ENCODE assay signal across 14 cellular contexts in the genomic region with DNA sequence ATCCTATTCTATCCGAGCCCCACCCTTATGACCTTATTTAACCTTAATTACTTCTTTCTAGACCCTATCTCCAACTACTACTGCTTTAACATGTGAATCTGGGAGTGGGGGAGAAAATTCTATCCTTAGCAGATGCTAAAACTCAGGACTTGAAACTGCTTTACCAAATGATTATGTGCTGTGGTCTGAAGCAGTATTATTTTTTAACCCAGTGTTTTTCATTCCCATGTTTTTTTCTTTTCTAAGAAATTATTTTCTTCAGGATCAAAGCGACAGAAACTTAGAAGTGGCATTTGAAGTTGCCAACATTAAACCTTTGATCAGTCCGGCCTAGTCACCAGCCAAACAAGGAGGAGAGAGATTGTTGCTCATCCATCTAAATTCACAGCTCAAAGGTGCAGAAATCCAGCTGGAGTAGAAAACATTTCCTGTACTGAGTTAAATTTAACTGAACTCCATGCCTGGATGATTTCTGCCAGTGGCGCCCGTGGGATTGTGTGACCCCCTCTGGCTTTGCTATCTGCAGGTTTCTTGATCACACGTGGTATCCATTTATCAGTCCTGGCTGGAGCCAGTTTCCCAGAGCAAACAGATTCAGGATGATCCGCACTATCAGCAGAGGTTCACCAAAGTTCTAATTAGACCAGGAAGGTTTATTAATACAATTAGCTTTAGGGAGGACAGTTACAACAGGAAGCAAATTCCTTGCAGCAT.
A peak's percentile ranks its signal among the peaks of the same experiment; 100 is the strongest.
DNase-seq lines count a peak whose midpoint lies in the region; ATAC-seq and TF ChIP-seq lines count a peak whose summit lies in the region.
"Had no signal": no experiment of that assay in that cellular context is flagged by ENCODE, and none has a peak within 500 bp of the region (broad histone marks: within the 10 kb centered on the region; RNA-seq: fewer than 3 reads in every experiment).

No MANE protein-coding gene starts in this region.

- H3K27ac ChIP-seq in GM23338 (ENCODE audit: low read depth), result no peak overlapping the region
- peak overlapping the region in 9 of 10 donors; percentile 2 to 85 (median 70) for H3K27ac ChIP-seq in heart right ventricle
- H3K27ac ChIP-seq: C4-2B, colonic mucosa had no signal

- no peaks in the 10 kb centered on the region for H3K79me2 ChIP-seq in GM23338 (replicated peaks; ENCODE audit: insufficient read depth)

- 0 out of 2 replicates have a peak, but pooled peaks cover 4% of the 10 kb centered on the region for H3K9me2 ChIP-seq in GM23338 (ENCODE audit: insufficient read depth)

- peak overlapping the region; percentile 66; the same call in 1 of the 2 replicates for H2AFZ ChIP-seq in GM23338

- H3K4me3 ChIP-seq in GM23338 (no peak overlapping the region), heart right ventricle (peak overlapping the region in 4 of 10 donors; percentile 6 to 25 (median 12))
- H3K4me3 ChIP-seq: colonic mucosa had no signal

- peaks cover 25% of the 10 kb centered on the region for H3K4me1 ChIP-seq in GM23338 (ENCODE audit: insufficient read depth)
- peaks cover 2 to 81% (median 34%) of the 10 kb centered on the region in 9 donors for H3K4me1 ChIP-seq in heart right ventricle
- H3K4me1 ChIP-seq: colonic mucosa had no signal

- H3K4me1 Mint-ChIP-seq in GM23338 (peaks cover 23% of the 10 kb centered on the region), osteocyte (ENCODE audit: unreplicated experiment) (peaks cover 16% of the 10 kb centered on the region)

- H3K4me3 Mint-ChIP-seq in GM23338 (no peak overlapping the region), osteocyte (ENCODE audit: unreplicated experiment) (no peak overlapping the region)
- H3K4me3 Mint-ChIP-seq: WTC11 had no signal

- peak overlapping the region; percentile 53 for H3K4me2 ChIP-seq in GM23338

- no peak; the same call in 2 of the 3 replicates for ATAC-seq in GM23338
- ATAC-seq in heart right ventricle, result peak in 6 of 8 donors; percentile 12 to 53 (median 34)
- ATAC-seq in HG02884 (IDR thresholded peaks at IDR 0.05; ENCODE audit: unreplicated experiment), result no peak
- ATAC-seq in sciatic nerve, result no peak

- H3K27me3 ChIP-seq in GM23338 (ENCODE audit: insufficient read depth), result no peaks in the 10 kb centered on the region
- no peaks in the 10 kb centered on the region for H3K27me3 ChIP-seq in heart right ventricle
- H3K27me3 ChIP-seq: colonic mucosa had no signal

- no peaks in the 10 kb centered on the region for H3F3A ChIP-seq in GM23338 (replicated peaks; ENCODE audit: low read depth)

- peak; percentile 2 for DNase-seq in GM23338 (ENCODE audit: low spot score)
- DNase-seq in NCI-H82 treated with DMSO at 0.1 percent for 48 hours (lab: John Stamatoyannopoulos, UW; ENCODE audit: unreplicated experiment), result peak; percentile 63
- DNase-seq in heart right ventricle, result peak; percentile 8 to 16
- no peak for DNase-seq in osteocyte (ENCODE audit: extremely low spot score, unreplicated experiment)
- DNase-seq in DMS79 (lab: John Stamatoyannopoulos, UW), result no peak
- no peak for DNase-seq in stimulated activated naive CD4-positive, alpha-beta T cell treated with Interleukin-2 at 50 U/mL for 16 hours (lab: John Stamatoyannopoulos, UW)
- DNase-seq in sciatic nerve (ENCODE audit: low spot score), result no peak
- DNase-seq: KG1; stimulated activated naive CD4-positive, alpha-beta T cell had no signal

- H3K9me3 Mint-ChIP-seq in GM23338 (no peaks in the 10 kb centered on the region), osteocyte (ENCODE audit: unreplicated experiment) (no peaks in the 10 kb centered on the region)
- H3K9me3 Mint-ChIP-seq: WTC11 had no signal

- H4K20me1 ChIP-seq in GM23338 (replicated peaks; ENCODE audit: insufficient read depth), result peaks cover 4% of the 10 kb centered on the region

- H3K9me3 ChIP-seq in heart right ventricle, result no peaks in the 10 kb centered on the region
- H3K9me3 ChIP-seq: colonic mucosa had no signal

- 24 to 32% methylated on average over 7 of the region's 7 CpGs for WGBS in heart right ventricle, 2 donors

- no peaks in the 10 kb centered on the region for H3K27me3 Mint-ChIP-seq in GM23338 (ENCODE audit: insufficient read depth, low read depth, poor library complexity)
- H3K27me3 Mint-ChIP-seq in osteocyte (ENCODE audit: unreplicated experiment), result no peaks in the 10 kb centered on the region
- H3K27me3 Mint-ChIP-seq: progenitor cell of endocrine pancreas had no signal

- H3K27ac Mint-ChIP-seq in GM23338 (peak overlapping the region; percentile 64; the same call in 1 of the 2 replicates), osteocyte (ENCODE audit: unreplicated experiment) (peak overlapping the region; percentile 18)
- H3K27ac Mint-ChIP-seq: progenitor cell of endocrine pancreas, WTC11 had no signal

- intact Hi-C loops in heart right ventricle (cut with DNase I) (loop anchor here in 1 of 10 donors (5.0 kb wide), 1 partner anchor 40 kb away; no protein-coding TSS in a partner anchor), sciatic nerve (cut with DNase I) (no loop called here)

- TF ChIP-seq CTCF in GM23338 (conservative IDR thresholded peaks at IDR 0.05; ENCODE audit: low read depth in 2 of 2), result no peak
- no peak for TF ChIP-seq CTCF in heart right ventricle (IDR thresholded peaks at IDR 0.05)
- no peak for TF ChIP-seq CTCF in osteocyte (IDR thresholded peaks at IDR 0.05)

- H3K36me3 Mint-ChIP-seq in GM23338 (ENCODE audit: low read depth), result no peaks in the 10 kb centered on the region
- no peaks in the 10 kb centered on the region for H3K36me3 Mint-ChIP-seq in osteocyte (ENCODE audit: unreplicated experiment)
- H3K36me3 Mint-ChIP-seq: WTC11 had no signal

- H3K36me3 ChIP-seq in GM23338 (ENCODE audit: insufficient read depth) (no peaks in the 10 kb centered on the region), heart right ventricle (no peaks in the 10 kb centered on the region)
- H3K36me3 ChIP-seq: colonic mucosa had no signal

TF ChIP-seq in GM23338, 12 proteins besides CTCF, POLR2A, EP300 and RAD21 (continues in another document):
- no peak for TF ChIP-seq POLR2AphosphoS5 (IDR thresholded peaks at IDR 0.05; ENCODE audit: low read depth)
- no peak for TF ChIP-seq NANOG (IDR thresholded peaks at IDR 0.05; ENCODE audit: borderline replicate concordance)
- TF ChIP-seq, protein P1, sequence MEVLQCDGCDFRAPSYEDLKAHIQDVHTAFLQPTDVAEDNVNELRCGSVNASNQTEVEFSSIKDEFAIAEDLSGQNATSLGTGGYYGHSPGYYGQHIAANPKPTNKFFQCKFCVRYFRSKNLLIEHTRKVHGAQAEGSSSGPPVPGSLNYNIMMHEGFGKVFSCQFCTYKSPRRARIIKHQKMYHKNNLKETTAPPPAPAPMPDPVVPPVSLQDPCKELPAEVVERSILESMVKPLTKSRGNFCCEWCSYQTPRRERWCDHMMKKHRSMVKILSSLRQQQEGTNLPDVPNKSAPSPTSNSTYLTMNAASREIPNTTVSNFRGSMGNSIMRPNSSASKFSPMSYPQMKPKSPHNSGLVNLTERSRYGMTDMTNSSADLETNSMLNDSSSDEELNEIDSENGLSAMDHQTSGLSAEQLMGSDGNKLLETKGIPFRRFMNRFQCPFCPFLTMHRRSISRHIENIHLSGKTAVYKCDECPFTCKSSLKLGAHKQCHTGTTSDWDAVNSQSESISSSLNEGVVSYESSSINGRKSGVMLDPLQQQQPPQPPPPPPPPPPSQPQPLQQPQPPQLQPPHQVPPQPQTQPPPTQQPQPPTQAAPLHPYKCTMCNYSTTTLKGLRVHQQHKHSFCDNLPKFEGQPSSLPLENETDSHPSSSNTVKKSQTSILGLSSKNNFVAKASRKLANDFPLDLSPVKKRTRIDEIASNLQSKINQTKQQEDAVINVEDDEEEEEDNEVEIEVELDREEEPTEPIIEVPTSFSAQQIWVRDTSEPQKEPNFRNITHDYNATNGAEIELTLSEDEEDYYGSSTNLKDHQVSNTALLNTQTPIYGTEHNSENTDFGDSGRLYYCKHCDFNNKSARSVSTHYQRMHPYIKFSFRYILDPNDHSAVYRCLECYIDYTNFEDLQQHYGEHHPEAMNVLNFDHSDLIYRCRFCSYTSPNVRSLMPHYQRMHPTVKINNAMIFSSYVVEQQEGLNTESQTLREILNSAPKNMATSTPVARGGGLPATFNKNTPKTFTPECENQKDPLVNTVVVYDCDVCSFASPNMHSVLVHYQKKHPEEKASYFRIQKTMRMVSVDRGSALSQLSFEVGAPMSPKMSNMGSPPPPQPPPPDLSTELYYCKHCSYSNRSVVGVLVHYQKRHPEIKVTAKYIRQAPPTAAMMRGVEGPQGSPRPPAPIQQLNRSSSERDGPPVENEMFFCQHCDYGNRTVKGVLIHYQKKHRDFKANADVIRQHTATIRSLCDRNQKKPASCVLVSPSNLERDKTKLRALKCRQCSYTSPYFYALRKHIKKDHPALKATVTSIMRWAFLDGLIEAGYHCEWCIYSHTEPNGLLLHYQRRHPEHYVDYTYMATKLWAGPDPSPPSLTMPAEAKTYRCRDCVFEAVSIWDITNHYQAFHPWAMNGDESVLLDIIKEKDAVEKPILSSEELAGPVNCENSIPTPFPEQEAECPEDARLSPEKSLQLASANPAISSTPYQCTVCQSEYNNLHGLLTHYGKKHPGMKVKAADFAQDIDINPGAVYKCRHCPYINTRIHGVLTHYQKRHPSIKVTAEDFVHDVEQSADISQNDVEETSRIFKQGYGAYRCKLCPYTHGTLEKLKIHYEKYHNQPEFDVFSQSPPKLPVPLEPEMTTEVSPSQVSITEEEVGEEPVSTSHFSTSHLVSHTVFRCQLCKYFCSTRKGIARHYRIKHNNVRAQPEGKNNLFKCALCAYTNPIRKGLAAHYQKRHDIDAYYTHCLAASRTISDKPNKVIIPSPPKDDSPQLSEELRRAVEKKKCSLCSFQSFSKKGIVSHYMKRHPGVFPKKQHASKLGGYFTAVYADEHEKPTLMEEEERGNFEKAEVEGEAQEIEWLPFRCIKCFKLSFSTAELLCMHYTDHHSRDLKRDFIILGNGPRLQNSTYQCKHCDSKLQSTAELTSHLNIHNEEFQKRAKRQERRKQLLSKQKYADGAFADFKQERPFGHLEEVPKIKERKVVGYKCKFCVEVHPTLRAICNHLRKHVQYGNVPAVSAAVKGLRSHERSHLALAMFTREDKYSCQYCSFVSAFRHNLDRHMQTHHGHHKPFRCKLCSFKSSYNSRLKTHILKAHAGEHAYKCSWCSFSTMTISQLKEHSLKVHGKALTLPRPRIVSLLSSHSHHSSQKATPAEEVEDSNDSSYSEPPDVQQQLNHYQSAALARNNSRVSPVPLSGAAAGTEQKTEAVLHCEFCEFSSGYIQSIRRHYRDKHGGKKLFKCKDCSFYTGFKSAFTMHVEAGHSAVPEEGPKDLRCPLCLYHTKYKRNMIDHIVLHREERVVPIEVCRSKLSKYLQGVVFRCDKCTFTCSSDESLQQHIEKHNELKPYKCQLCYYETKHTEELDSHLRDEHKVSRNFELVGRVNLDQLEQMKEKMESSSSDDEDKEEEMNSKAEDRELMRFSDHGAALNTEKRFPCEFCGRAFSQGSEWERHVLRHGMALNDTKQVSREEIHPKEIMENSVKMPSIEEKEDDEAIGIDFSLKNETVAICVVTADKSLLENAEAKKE (CRISPR knock-in tag; IDR thresholded peaks at IDR 0.05), result no peak
- TF ChIP-seq ZNF114 (CRISPR knock-in tag; IDR thresholded peaks at IDR 0.05), result no peak
- TF ChIP-seq EZH2phosphoT487 (IDR thresholded peaks at IDR 0.05; ENCODE audit: unreplicated experiment), result no peak
- TF ChIP-seq CREB1 (CRISPR knock-in tag; IDR thresholded peaks at IDR 0.05; ENCODE audit: low read depth), result no peak
- TF ChIP-seq EZH2 (IDR thresholded peaks at IDR 0.05; ENCODE audit: low read depth, unreplicated experiment), result no peak
- TF ChIP-seq JUNB (IDR thresholded peaks at IDR 0.05; ENCODE audit: unreplicated experiment), result no peak

Comparison
In these comparisons a context has a peak if more than half of its experiments do, and no peak if none do; other contexts are left out.
1. ATAC-seq: peak in heart right ventricle (6 of 8); none in GM23338 (single experiment), HG02884 (single experiment) and sciatic nerve (single experiment).
2. DNase-seq: peak in GM23338 (single experiment), NCI-H82 treated with DMSO at 0.1 percent for 48 hours (single experiment) and heart right ventricle (2 of 2); none in osteocyte (single experiment), DMS79 (single experiment), stimulated activated naive CD4-positive, alpha-beta T cell treated with Interleukin-2 at 50 U/mL for 16 hours (single experiment) and sciatic nerve (single experiment).